Comparison of ENCODE assay signal across 8 cellular contexts in the genomic region with DNA sequence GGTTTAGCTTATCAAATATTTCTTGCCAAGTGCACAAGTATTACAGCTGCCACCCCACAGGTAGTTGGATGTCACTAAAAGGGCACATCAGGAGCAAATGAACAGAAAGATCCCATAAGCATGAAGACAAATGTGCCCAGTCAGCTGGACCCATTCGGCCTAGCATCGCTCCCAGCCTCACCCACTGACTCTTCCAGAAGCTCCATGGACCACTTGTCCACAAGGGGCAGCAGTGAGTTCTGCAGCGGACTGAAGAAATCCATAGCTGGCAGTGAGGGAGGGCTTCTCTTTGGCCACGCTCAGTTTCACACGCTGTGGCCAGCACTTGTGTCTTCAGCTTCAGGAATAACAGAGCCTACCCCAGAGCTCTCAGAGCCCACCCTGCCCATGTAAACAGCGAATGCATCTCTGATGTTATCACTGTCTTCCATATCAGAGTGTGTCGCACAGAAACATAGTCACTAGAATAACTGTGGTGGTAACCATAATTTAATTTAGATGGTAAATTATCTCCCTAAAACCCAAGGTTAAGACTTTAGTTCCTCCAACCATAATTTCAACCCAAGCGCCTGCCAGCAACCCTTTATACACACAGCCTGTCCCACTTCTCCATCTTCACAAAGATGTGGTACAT. TPM values are rescaled to one million over a fixed set of nuclear protein-coding genes. Genes with fewer than 3 reads are reported as not detected.
DNase-seq lines count a peak whose midpoint lies in the region; ATAC-seq and TF ChIP-seq lines count a peak whose summit lies in the region.

No MANE protein-coding gene starts in this region.

- ATAC-seq in GM21619 (IDR thresholded peaks at IDR 0.05; ENCODE audit: unreplicated experiment) = peak; percentile 72
- ATAC-seq in right cardiac atrium = peak; percentile 82
- no peak for ATAC-seq in GM18861 (IDR thresholded peaks at IDR 0.05; ENCODE audit: unreplicated experiment)

- H3K27ac ChIP-seq in adrenal gland = no peak overlapping the region
- no peak overlapping the region for H3K27ac ChIP-seq in right cardiac atrium (ENCODE audit: low read length)
- H3K27ac ChIP-seq in sigmoid colon = no peak overlapping the region

- TF ChIP-seq CTCF in adrenal gland (IDR thresholded peaks at IDR 0.05) (peak; percentile 50 to 85 (median 62)), sigmoid colon (IDR thresholded peaks at IDR 0.05) (peak in 3 of 4 experiments; percentile 33 to 67 (median 42))

- no peak overlapping the region for H3K4me3 ChIP-seq in adrenal gland
- H3K4me3 ChIP-seq in right cardiac atrium (ENCODE audit: low read length) = no peak overlapping the region
- H3K4me3 ChIP-seq in sigmoid colon = no peak overlapping the region

- no peaks in the 10 kb centered on the region for H3K36me3 ChIP-seq in adrenal gland (replicated peaks in 1 of 2)
- H3K36me3 ChIP-seq in sigmoid colon = no peaks in the 10 kb centered on the region

- no peak for TF ChIP-seq EP300 in sigmoid colon (IDR thresholded peaks at IDR 0.05)

- intact Hi-C loops in adrenal gland (cut with DNase I) (no loop called here), right cardiac atrium (cut with DNase I) (loop anchor here in 1 of 4 donors (10.0 kb wide), 1 partner anchor 156 kb away; no protein-coding TSS in a partner anchor), sigmoid colon (cut with DNase I) (no loop called here)

- peaks cover 5% of the 10 kb centered on the region for H3K27me3 ChIP-seq in adrenal gland
- no peaks in the 10 kb centered on the region for H3K27me3 ChIP-seq in right cardiac atrium (ENCODE audit: control insufficient read depth, insufficient read depth)
- H3K27me3 ChIP-seq in sigmoid colon = no peaks in the 10 kb centered on the region

- H3K9me3 ChIP-seq in adrenal gland (replicated peaks in 1 of 3) (no peaks in the 10 kb centered on the region), right cardiac atrium (ENCODE audit: control insufficient read depth, low read length) (no peaks in the 10 kb centered on the region), sigmoid colon (no peaks in the 10 kb centered on the region)

- H3K4me1 ChIP-seq in adrenal gland (replicated peaks in 1 of 2) (no peaks in the 10 kb centered on the region), right cardiac atrium (ENCODE audit: control insufficient read depth, insufficient read depth, low read length) (no peaks in the 10 kb centered on the region), sigmoid colon (no peaks in the 10 kb centered on the region)

- WGBS in adrenal gland, 4 donors = 30 to 48% (median 37%) methylated on average over 6 to 8 of the region's 8 CpGs
- WGBS in right cardiac atrium = 37% methylated on average over 8 of the region's 8 CpGs
- WGBS in sigmoid colon, 2 donors = 46 to 47% methylated on average over 8 of the region's 8 CpGs

- DNase-seq in DMS53 treated with DMSO at 0.1 percent for 48 hours (lab: John Stamatoyannopoulos, UW; ENCODE audit: unreplicated experiment) (peak; percentile 28), LoVo (ENCODE audit: low spot score) (peak; percentile 69), SW 1271 (lab: John Stamatoyannopoulos, UW) (peak; percentile 20 to 63), adrenal gland (peak; percentile 49 to 80 (median 75)), right cardiac atrium (peak; percentile 72 to 83 (median 81)), sigmoid colon (peak; percentile 65)

- TF ChIP-seq POLR2A in adrenal gland (IDR thresholded peaks at IDR 0.05) (no peak), sigmoid colon (IDR thresholded peaks at IDR 0.05) (no peak)

RNA-seq across cellular contexts. Expression of a gene that starts 15.8 kb away (rescaled TPM):
- under 1 TPM in 3 of 8 donors, not detected in 5; 0.34 to 0.83 (median 0.46) TPM for total RNA-seq in adrenal gland
- under 1 TPM in 1 of 3 donors, not detected in 2; 0.29 TPM for polyA plus RNA-seq in adrenal gland
- under 1 TPM in 2 of 4 donors, not detected in 2; 0.50 to 0.94 TPM for total RNA-seq in right cardiac atrium
- 0.41 TPM for polyA plus RNA-seq in right cardiac atrium
- not detected for total RNA-seq in sigmoid colon
- polyA plus RNA-seq in sigmoid colon = not detected

Comparison
In these comparisons a context has a peak if more than half of its experiments do, and no peak if none do; other contexts are left out.
1. DNase-seq: peak in every context shown above with its lines; median percentile 81 in right cardiac atrium; 75 in adrenal gland; 69 in LoVo; 65 in sigmoid colon; 42 in SW 1271; 28 in DMS53 treated with DMSO at 0.1 percent for 48 hours.